In the genomic region with DNA sequence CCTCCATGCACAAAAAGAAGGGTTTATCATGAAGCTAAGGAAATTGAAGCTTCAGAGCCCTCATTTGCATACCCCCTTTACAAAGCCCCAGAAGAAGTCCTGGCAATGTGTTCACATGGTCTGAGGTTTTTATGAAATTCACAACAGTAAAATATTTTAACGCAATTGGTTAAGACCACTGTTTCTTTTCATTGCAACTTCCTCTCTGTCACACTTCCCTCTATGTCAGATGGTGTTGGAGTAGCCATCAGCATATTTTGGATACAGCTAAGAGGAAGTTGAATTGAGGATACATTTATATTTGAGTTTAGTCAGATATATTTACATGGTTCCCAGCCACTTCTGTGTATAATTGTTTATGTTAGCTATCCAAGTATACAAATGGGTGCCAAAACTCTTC, we compare ENCODE assay signal across 19 cellular contexts.
DNase-seq lines count a peak whose midpoint lies in the region; ATAC-seq, FAIRE-seq and TF ChIP-seq lines count a peak whose summit lies in the region.
"Had no signal": no experiment of that assay in that cellular context is flagged by ENCODE, and none has a peak within 500 bp of the region (broad histone marks: within the 10 kb centered on the region; RNA-seq: fewer than 3 reads in every experiment).

No MANE protein-coding gene starts in this region.

- WGBS in esophagus squamous epithelium, 2 donors: 46 to 82% methylated on average over 1 of the region's 1 CpG

- H3K4me1 ChIP-seq in esophagus squamous epithelium (peaks cover 0 to 13% (median 0%) of the 10 kb centered on the region in 3 donors), muscle layer of duodenum (ENCODE audit: control insufficient read depth in 1 of 2, insufficient read depth in 2 of 2, low read length in 2 of 2) (no peaks in the 10 kb centered on the region), SJCRH30 (no peaks in the 10 kb centered on the region)

- H3K27ac ChIP-seq in esophagus squamous epithelium (peak overlapping the region in 3 of 4 donors; percentile 32 to 76 (median 55)), muscle layer of duodenum (ENCODE audit: low read length) (peak overlapping the region; percentile 10), SJCRH30 (no peak overlapping the region)
- H3K27ac ChIP-seq: WERI-Rb-1 had no signal

- FAIRE-seq in frontal cortex (lab: Jason Lieb, UNC): no peak

- peak; percentile 67 for DNase-seq in CD1c-positive myeloid dendritic cell (ENCODE audit: extremely low spot score)
- DNase-seq in MV-4-11 (lab: John Stamatoyannopoulos, UW): peak; percentile 98
- no peak for DNase-seq in esophagus squamous epithelium (lab: John Stamatoyannopoulos, UW)
- no peak for DNase-seq in frontal cortex (ENCODE audit: low spot score in 2 of 2)
- no peak for DNase-seq in inferior parietal cortex (ENCODE audit: extremely low spot score)
- no peak for DNase-seq in SJCRH30
- DNase-seq: activated CD4-positive, alpha-beta memory T cell treated with anti-CD3 and anti-CD28 coated beads for 36 hours; activated T-cell treated with anti-CD3 and anti-CD28 coated beads, Interleukin-2, amount 50 U/mL, for 48 hours; hypothalamus; NCI-H1417; NCI-H2171; stimulated activated CD4-positive, alpha-beta T cell treated with anti-CD3 and anti-CD28 coated beads, Interleukin-1b, Interleukin-23, amount 100 ng/mL, for 48 hours; stimulated activated naive CD8-positive, alpha-beta T cell treated with anti-CD3 and anti-CD28 coated beads, Interleukin-15, Interleukin-2, amounts not matched to agents 100 U/mL and 50 U/mL, for 24 hours; T-cell; trophoblast cell; WERI-Rb-1 had no signal

- H3K9me3 ChIP-seq in esophagus squamous epithelium (peaks cover 0 to 16% (median 0%) of the 10 kb centered on the region in 3 donors), muscle layer of duodenum (ENCODE audit: control insufficient read depth in 1 of 2, low read length in 2 of 2) (peaks cover 0 to 3% of the 10 kb centered on the region in 2 donors), SJCRH30 (replicated peaks) (no peaks in the 10 kb centered on the region)

- no peaks in the 10 kb centered on the region for H3K27me3 ChIP-seq in esophagus squamous epithelium
- no peaks in the 10 kb centered on the region for H3K27me3 ChIP-seq in muscle layer of duodenum (ENCODE audit: low read depth, low read length)
- H3K27me3 ChIP-seq in SJCRH30: no peaks in the 10 kb centered on the region

- no peak for TF ChIP-seq CTCF in esophagus squamous epithelium (IDR thresholded peaks at IDR 0.05)

- intact Hi-C loops in esophagus squamous epithelium (cut with DNase I): no loop called here

- TF ChIP-seq POLR2A in esophagus squamous epithelium (IDR thresholded peaks at IDR 0.05): no peak

- H3K36me3 ChIP-seq in esophagus squamous epithelium (no peaks in the 10 kb centered on the region), muscle layer of duodenum (ENCODE audit: control insufficient read depth in 1 of 2, insufficient read depth in 2 of 2, low read length in 2 of 2) (no peaks in the 10 kb centered on the region), SJCRH30 (no peaks in the 10 kb centered on the region)
- H3K36me3 ChIP-seq: WERI-Rb-1 had no signal

- H3K4me3 ChIP-seq in esophagus squamous epithelium (no peak overlapping the region), muscle layer of duodenum (ENCODE audit: low read depth in 1 of 2, low read length in 2 of 2) (no peak overlapping the region), SJCRH30 (no peak overlapping the region)

- no peak for ATAC-seq in HG02798 (IDR thresholded peaks at IDR 0.05; ENCODE audit: poor library complexity, unreplicated experiment)
- ATAC-seq: activated naive CD4-positive, alpha-beta T cell treated with anti-CD3 and anti-CD28 coated beads, Interleukin-2, amount 50 U/mL, for 72 hours; stimulated activated naive CD8-positive, alpha-beta T cell treated with anti-CD3 and anti-CD28 coated beads, Interleukin-15, Interleukin-2, amounts not matched to agents 100 U/mL and 50 U/mL, for 24 hours; T-cell had no signal

Comparison
In these comparisons a context has a peak if more than half of its experiments do, and no peak if none do; other contexts are left out.
1. DNase-seq: peak in CD1c-positive myeloid dendritic cell (single experiment) and MV-4-11 (single experiment); none in esophagus squamous epithelium (single experiment), frontal cortex (0 of 2), inferior parietal cortex (single experiment) and SJCRH30 (0 of 2).